ENCODE assay signal across 9 cellular contexts in the genomic region with DNA sequence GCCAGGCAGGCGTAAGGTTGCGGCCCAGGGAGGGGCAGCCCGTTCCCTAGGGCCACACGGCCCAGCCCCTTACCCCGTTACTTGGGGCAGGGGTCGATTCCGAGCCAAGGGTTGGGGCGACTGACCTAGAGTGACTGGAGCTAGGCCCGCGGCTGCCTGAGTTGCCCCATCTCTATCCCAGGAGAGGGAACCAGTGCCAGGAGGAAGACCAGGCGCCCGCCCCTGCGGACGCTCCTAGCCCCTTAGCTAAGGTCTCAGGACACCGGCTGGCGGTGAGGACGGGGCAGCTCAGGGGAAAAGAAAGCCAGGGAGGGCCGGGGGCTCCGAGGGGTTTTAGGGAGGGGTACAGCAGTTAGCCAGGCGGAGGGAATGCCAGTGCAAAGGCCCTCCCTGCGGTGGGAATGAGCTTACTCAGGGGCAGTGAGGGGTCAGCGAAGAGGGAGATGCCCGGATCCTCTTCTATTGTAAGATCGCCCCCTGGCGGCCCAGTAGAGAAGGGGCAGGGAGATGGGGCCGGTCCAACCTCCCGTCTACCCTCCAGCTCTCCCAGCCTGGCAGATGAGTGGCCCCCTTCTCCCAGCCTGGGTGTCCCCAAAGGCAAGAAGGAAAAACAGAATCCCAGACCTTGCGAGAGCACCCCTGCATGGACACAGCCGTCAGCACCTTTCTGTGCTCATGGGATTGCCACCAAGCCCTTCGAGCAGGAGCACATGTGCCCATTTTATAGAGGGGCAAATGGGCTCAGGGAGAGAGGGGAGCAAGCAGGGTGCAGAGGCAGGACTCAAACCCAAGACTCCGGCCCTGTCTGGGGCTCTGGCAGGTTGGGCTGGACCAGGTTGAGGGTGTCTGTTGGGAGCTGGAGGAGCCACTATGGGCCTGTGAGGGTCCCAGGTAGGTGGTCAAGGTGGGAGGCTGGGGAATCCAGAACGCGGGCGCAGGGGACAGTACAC. TPM values are rescaled to one million over a fixed set of nuclear protein-coding genes. Genes with fewer than 3 reads are reported as not detected.
A peak's percentile ranks its signal among the peaks of the same experiment; 100 is the strongest.
DNase-seq lines count a peak whose midpoint lies in the region; ATAC-seq, FAIRE-seq and TF ChIP-seq lines count a peak whose summit lies in the region.
"Had no signal": no experiment of that assay in that cellular context is flagged by ENCODE, and none has a peak within 500 bp of the region (broad histone marks: within the 10 kb centered on the region; RNA-seq: fewer than 3 reads in every experiment).

No MANE protein-coding gene starts in this region.

- DNase-seq in ELF-1 (ENCODE audit: low read depth, low spot score) (peak; percentile 82), NCI-H146 (lab: John Stamatoyannopoulos, UW) (peak; percentile 53), epithelial cell of proximal tubule (ENCODE audit: low read depth) (no peak), neuronal stem cell (ENCODE audit: low spot score) (no peak), urothelium cell line (ENCODE audit: low spot score) (peak; percentile 40), H54 (ENCODE audit: insufficient read length, low spot score) (no peak), occipital lobe (lab: John Stamatoyannopoulos, UW) (no peak)
- peak; percentile 70 for DNase-seq in activated CD8-positive, alpha-beta T cell treated with anti-CD3 and anti-CD28 coated beads, Interleukin-2, amount 10 ng/mL, durations not matched to agents 7 days and 5 days

- no peak overlapping the region for H3K14ac ChIP-seq in neuronal stem cell (ENCODE audit: low read length)

- H2BK120ac ChIP-seq in neuronal stem cell (ENCODE audit: low read depth, low read length), result peak overlapping the region; percentile 38

- H2AFZ ChIP-seq in neuronal stem cell (ENCODE audit: low read length), result peak overlapping the region; percentile 35

- no peak overlapping the region for H3K4me2 ChIP-seq in neuronal stem cell (ENCODE audit: insufficient read depth, low read length, poor library complexity, severe bottlenecking)

- FAIRE-seq in urothelium cell line (lab: Jason Lieb, UNC) (no peak), H54 (lab: Jason Lieb, UNC) (no peak)

- H3K9me3 ChIP-seq in neuronal stem cell (replicated peaks in 1 of 2; ENCODE audit: control insufficient read depth in 2 of 2, insufficient read depth in 1 of 2, low read depth in 1 of 2, low read length in 2 of 2), result no peaks in the 10 kb centered on the region

- peaks cover 5% of the 10 kb centered on the region for H3K36me3 Mint-ChIP-seq in activated CD8-positive, alpha-beta T cell treated with anti-CD3 and anti-CD28 coated beads, Interleukin-2, amount 10 ng/mL, durations not matched to agents 7 days and 5 days (ENCODE audit: low read depth)

- ATAC-seq in activated CD8-positive, alpha-beta T cell treated with anti-CD3 and anti-CD28 coated beads, Interleukin-2, amount 10 ng/mL, durations not matched to agents 7 days and 5 days, result peak; percentile 61

- H3K27ac ChIP-seq in neuronal stem cell (replicated peaks; ENCODE audit: low read length), result no peak overlapping the region

- peaks cover 0 to 2% of the 10 kb centered on the region in 2 donors for H3K4me1 ChIP-seq in neuronal stem cell (ENCODE audit: control insufficient read depth in 2 of 2, insufficient read depth in 1 of 2, low read depth in 1 of 2, low read length in 2 of 2)

- H4K91ac ChIP-seq in neuronal stem cell (ENCODE audit: low read depth, low read length, poor library complexity), result no peak overlapping the region

- no peak overlapping the region for H3K4me3 Mint-ChIP-seq in activated CD8-positive, alpha-beta T cell treated with anti-CD3 and anti-CD28 coated beads, Interleukin-2, amount 10 ng/mL, durations not matched to agents 7 days and 5 days

- H3K27me3 ChIP-seq in neuronal stem cell (ENCODE audit: control insufficient read depth in 3 of 3, insufficient read depth in 3 of 3, low read depth in 1 of 3, low read length in 3 of 3), result no peaks in the 10 kb centered on the region

- H3K23ac ChIP-seq in neuronal stem cell (ENCODE audit: low read depth, low read length, poor library complexity), result peak overlapping the region; percentile 58

- peaks cover 13% of the 10 kb centered on the region for H3K4me1 Mint-ChIP-seq in activated CD8-positive, alpha-beta T cell treated with anti-CD3 and anti-CD28 coated beads, Interleukin-2, amount 10 ng/mL, durations not matched to agents 7 days and 5 days (ENCODE audit: low read depth)

- CTCF ChIA-PET in activated CD8-positive, alpha-beta T cell treated with anti-CD3 and anti-CD28 coated beads, Interleukin-2, amount 10 ng/mL, durations not matched to agents 7 days and 5 days (lab: Charles Lee), result interaction anchor here (0.8 to 3.3 kb wide), 25 partner anchors 10 to 347 kb away, joined by 3 to 27 read pairs (median 5); a partner anchor contains a TSS

- H2AK5ac ChIP-seq in neuronal stem cell (ENCODE audit: low read depth, low read length), result peak overlapping the region; percentile 73

- H3K18ac ChIP-seq in neuronal stem cell (ENCODE audit: low read length), result peak overlapping the region; percentile 88

- POLR2A ChIA-PET in activated CD8-positive, alpha-beta T cell treated with anti-CD3 and anti-CD28 coated beads, Interleukin-2, amount 10 ng/mL, durations not matched to agents 7 days and 5 days (lab: Charles Lee), result interaction anchor here (1.0 kb wide), 1 partner anchor 58 kb away, joined by 3 read pairs; no protein-coding TSS in a partner anchor

- no peak overlapping the region for H3K9ac ChIP-seq in neuronal stem cell (ENCODE audit: low read depth, low read length, poor library complexity)

- H2BK5ac ChIP-seq in neuronal stem cell (ENCODE audit: low read length), result peak overlapping the region; percentile 68

- H3K27ac Mint-ChIP-seq in activated CD8-positive, alpha-beta T cell treated with anti-CD3 and anti-CD28 coated beads, Interleukin-2, amount 10 ng/mL, durations not matched to agents 7 days and 5 days, result no peak overlapping the region

- peak; percentile 70 for TF ChIP-seq CTCF in epithelial cell of proximal tubule (conservative IDR thresholded peaks at IDR 0.05; ENCODE audit: low read depth, low read length)

- H3K79me1 ChIP-seq in neuronal stem cell (ENCODE audit: low read depth, low read length), result peaks cover 3% of the 10 kb centered on the region

- no peaks in the 10 kb centered on the region for H3K36me3 ChIP-seq in neuronal stem cell (replicated peaks in 1 of 2; ENCODE audit: control insufficient read depth in 2 of 2, insufficient read depth in 2 of 2, low read length in 2 of 2)

- H2BK15ac ChIP-seq in neuronal stem cell (ENCODE audit: low read length), result peak overlapping the region; percentile 99

- H3K9me3 Mint-ChIP-seq in activated CD8-positive, alpha-beta T cell treated with anti-CD3 and anti-CD28 coated beads, Interleukin-2, amount 10 ng/mL, durations not matched to agents 7 days and 5 days (ENCODE audit: insufficient read depth), result peaks cover 4% of the 10 kb centered on the region

- peak overlapping the region; percentile 99 for H4K8ac ChIP-seq in neuronal stem cell (ENCODE audit: low read depth, low read length)

- H3K4ac ChIP-seq in neuronal stem cell (ENCODE audit: low read length), result no peak overlapping the region

- H2BK12ac ChIP-seq in neuronal stem cell (ENCODE audit: low read length), result no peak overlapping the region

- no peaks in the 10 kb centered on the region for H3K27me3 Mint-ChIP-seq in activated CD8-positive, alpha-beta T cell treated with anti-CD3 and anti-CD28 coated beads, Interleukin-2, amount 10 ng/mL, durations not matched to agents 7 days and 5 days (ENCODE audit: low read depth)

- WGBS in neuronal stem cell (ENCODE audit: extremely low coverage in 2 of 2, insufficient read length in 2 of 2, insufficient replicate concordance in 1 of 2), 2 donors, result no CpG with 5 or more reads among the region's 34 CpGs

- H3K4me3 ChIP-seq in epithelial cell of proximal tubule (ENCODE audit: low read depth, low read length), result no peak overlapping the region
- no peak overlapping the region for H3K4me3 ChIP-seq in neuronal stem cell (ENCODE audit: low read length in 2 of 2)

- no peak for TF ChIP-seq POLR2A in H54 (IDR thresholded peaks at IDR 0.05; ENCODE audit: low read depth, low read length)

RNA-seq across cellular contexts. Expression of a gene that starts 16.3 kb away (rescaled TPM):
- under 1 TPM; 0.16 to 0.24 TPM for total RNA-seq in activated CD8-positive, alpha-beta T cell treated with anti-CD3 and anti-CD28 coated beads, Interleukin-2, amount 10 ng/mL, durations not matched to agents 7 days and 5 days
- 0.06 TPM in 1 of 2 replicates, not detected in the other for total RNA-seq in epithelial cell of proximal tubule
- 2.0 TPM for polyA plus RNA-seq in neuronal stem cell (2013, experiment 1 of 2)
- 2.1 TPM for polyA plus RNA-seq in neuronal stem cell (2013, experiment 2 of 2)
- total RNA-seq in occipital lobe, result 0.62 TPM
- total RNA-seq: pulmonary artery endothelial cell had no signal

RNA-seq across cellular contexts. Expression of a gene that starts 25.6 kb away (rescaled TPM):
- total RNA-seq in activated CD8-positive, alpha-beta T cell treated with anti-CD3 and anti-CD28 coated beads, Interleukin-2, amount 10 ng/mL, durations not matched to agents 7 days and 5 days, result 10 to 100 TPM; 10.0 to 10.6 TPM
- total RNA-seq in epithelial cell of proximal tubule, result 0.51 and 0.58 TPM in 2 replicates
- polyA plus RNA-seq in neuronal stem cell (2013, experiment 1 of 2), result 10.9 TPM
- polyA plus RNA-seq in neuronal stem cell (2013, experiment 2 of 2), result 9.9 TPM
- 1.6 TPM for total RNA-seq in occipital lobe

RNA-seq across cellular contexts. Expression of a gene that starts 38.3 kb away (rescaled TPM):
- 100 to 1,000 TPM; 388 to 413 TPM for total RNA-seq in activated CD8-positive, alpha-beta T cell treated with anti-CD3 and anti-CD28 coated beads, Interleukin-2, amount 10 ng/mL, durations not matched to agents 7 days and 5 days
- 166 and 181 TPM in 2 replicates for total RNA-seq in epithelial cell of proximal tubule
- 218 TPM for polyA plus RNA-seq in neuronal stem cell (2013, experiment 1 of 2)
- 213 TPM for polyA plus RNA-seq in neuronal stem cell (2013, experiment 2 of 2)
- total RNA-seq in occipital lobe, result 60.4 TPM

RNA-seq across cellular contexts. Expression of a gene that starts 39.0 kb away (rescaled TPM):
- total RNA-seq in activated CD8-positive, alpha-beta T cell treated with anti-CD3 and anti-CD28 coated beads, Interleukin-2, amount 10 ng/mL, durations not matched to agents 7 days and 5 days, result 1 to 10 TPM; 3.4 to 3.9 TPM
- total RNA-seq in epithelial cell of proximal tubule (0.58 and 1.7 TPM in 2 replicates), occipital lobe (1.2 TPM)
- 2.3 TPM for polyA plus RNA-seq in neuronal stem cell (2013, experiment 1 of 2)
- 2.2 TPM for polyA plus RNA-seq in neuronal stem cell (2013, experiment 2 of 2)

Comparison
In these comparisons a context has a peak if more than half of its experiments do, and no peak if none do; other contexts are left out.
1. DNase-seq: peak in ELF-1 (single experiment), NCI-H146 (single experiment), activated CD8-positive, alpha-beta T cell treated with anti-CD3 and anti-CD28 coated beads, Interleukin-2, amount 10 ng/mL, durations not matched to agents 7 days and 5 days (single experiment) and urothelium cell line (single experiment); none in epithelial cell of proximal tubule (single experiment), neuronal stem cell (single experiment), H54 (single experiment) and occipital lobe (single experiment).